Comparison of ENCODE assay signal across 1 cellular context in genomic region chr4:73432169-73433000, GRCh38.
A peak's percentile ranks its signal among the peaks of the same experiment; 100 is the strongest.
TF ChIP-seq lines count a peak whose summit lies in the region.

No MANE protein-coding gene starts in this region.

TF ChIP-seq in HepG2, 621 proteins besides CTCF, POLR2A, EP300 and RAD21 (continued from another document and continues in another):
- peak; percentile 79; the same call in 1 of the 2 replicates for TF ChIP-seq HOMEZ (CRISPR knock-in tag; IDR thresholded peaks at IDR 0.05; ENCODE audit: low read depth)
- peak; percentile 73; the same call in 1 of the 2 replicates for TF ChIP-seq ZSCAN29 (CRISPR knock-in tag; conservative IDR thresholded peaks at IDR 0.05)
- TF ChIP-seq FOXK2 (IDR thresholded peaks at IDR 0.05): peak; percentile 67
- TF ChIP-seq ELF4 (CRISPR knock-in tag; IDR thresholded peaks at IDR 0.05; ENCODE audit: borderline replicate concordance): no peak
- TF ChIP-seq ZNF800 (CRISPR knock-in tag; IDR thresholded peaks at IDR 0.05): 0 out of 2 replicates have a peak, but pooled peaks have one; percentile 40
- no peak for TF ChIP-seq MAFG (CRISPR knock-in tag; IDR thresholded peaks at IDR 0.05)
- peak; percentile 86 for TF ChIP-seq FOXK1 (CRISPR knock-in tag; IDR thresholded peaks at IDR 0.05; ENCODE audit: borderline replicate concordance, low read depth)
- TF ChIP-seq ZNF253 (CRISPR knock-in tag; IDR thresholded peaks at IDR 0.05; ENCODE audit: borderline replicate concordance): no peak
- peak; percentile 46; the same call in 1 of the 2 replicates for TF ChIP-seq ZNF280D (CRISPR knock-in tag; IDR thresholded peaks at IDR 0.05)
- peak; percentile 69 for TF ChIP-seq ERF (CRISPR knock-in tag; IDR thresholded peaks at IDR 0.05)
- no peak for TF ChIP-seq ZNF275 (CRISPR knock-in tag; IDR thresholded peaks at IDR 0.05; ENCODE audit: borderline replicate concordance)
- TF ChIP-seq ZNF318 (CRISPR knock-in tag; IDR thresholded peaks at IDR 0.05): no peak
- peak; percentile 28; the same call in 1 of the 2 replicates for TF ChIP-seq IRF2 (CRISPR knock-in tag; IDR thresholded peaks at IDR 0.05)
- peak; percentile 93 for TF ChIP-seq TCF7 (IDR thresholded peaks at IDR 0.05; ENCODE audit: low read depth)
- no peak for TF ChIP-seq ZNF660 (CRISPR knock-in tag; IDR thresholded peaks at IDR 0.05; ENCODE audit: borderline replicate concordance, low read depth)
- no peak for TF ChIP-seq PHB2 (IDR thresholded peaks at IDR 0.05; ENCODE audit: partially characterized antibody)
- 0 out of 2 replicates have a peak, but pooled peaks have one; percentile 19 for TF ChIP-seq HMGXB3 (CRISPR knock-in tag; IDR thresholded peaks at IDR 0.05; ENCODE audit: borderline replicate concordance)
- TF ChIP-seq ZNF468 (CRISPR knock-in tag; IDR thresholded peaks at IDR 0.05): no peak
- TF ChIP-seq HNF1B (CRISPR knock-in tag; IDR thresholded peaks at IDR 0.05): 0 out of 2 replicates have a peak, but pooled peaks have one; percentile 28
- peak; percentile 53; the same call in 1 of the 2 replicates for TF ChIP-seq ZNF878 (CRISPR knock-in tag; IDR thresholded peaks at IDR 0.05)
- no peak for TF ChIP-seq ETS1 (CRISPR knock-in tag; IDR thresholded peaks at IDR 0.05)
- TF ChIP-seq ZNF740 (CRISPR knock-in tag; IDR thresholded peaks at IDR 0.05): no peak
- peak; percentile 77 for TF ChIP-seq DPF2 (CRISPR knock-in tag; IDR thresholded peaks at IDR 0.05; ENCODE audit: borderline replicate concordance, low read depth)
- peak; percentile 98 for TF ChIP-seq JUN (CRISPR knock-in tag; IDR thresholded peaks at IDR 0.05)
- TF ChIP-seq NCOA2 (CRISPR knock-in tag; IDR thresholded peaks at IDR 0.05): peak; percentile 97
- TF ChIP-seq PCBP1 (IDR thresholded peaks at IDR 0.05; ENCODE audit: borderline replicate concordance, low read depth, low read length): no peak
- TF ChIP-seq HHEX (CRISPR knock-in tag; IDR thresholded peaks at IDR 0.05): peak; percentile 83
- TF ChIP-seq SALL1 (CRISPR knock-in tag; IDR thresholded peaks at IDR 0.05): peak; percentile 64; the same call in 1 of the 2 replicates
- no peak for TF ChIP-seq ARID2 (CRISPR knock-in tag; IDR thresholded peaks at IDR 0.05; ENCODE audit: borderline replicate concordance)
